20 cellular contexts compared by ENCODE assay signal in the genomic region with DNA sequence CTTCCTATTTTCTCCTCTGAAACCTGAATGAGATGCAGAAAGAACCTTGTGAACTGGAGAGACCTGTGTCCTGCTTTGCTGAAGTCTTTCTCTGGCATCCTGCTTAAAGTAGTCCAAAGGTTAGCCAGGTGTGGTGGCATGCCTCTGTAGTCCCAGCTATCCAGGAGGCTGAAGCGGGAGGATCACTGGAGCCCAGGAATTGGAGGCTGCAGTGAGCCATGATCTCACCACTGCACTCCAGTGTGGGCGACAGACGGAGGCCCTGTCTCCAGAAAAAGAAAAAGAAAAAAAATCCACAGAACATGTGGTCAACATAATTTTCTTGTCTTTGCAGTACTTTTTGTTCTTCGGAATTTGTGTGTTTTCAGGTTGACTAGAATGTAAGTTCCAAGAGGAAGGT. TPM values are rescaled to one million over a fixed set of nuclear protein-coding genes. Genes with fewer than 3 reads are reported as not detected.
DNase-seq lines count a peak whose midpoint lies in the region; ATAC-seq and TF ChIP-seq lines count a peak whose summit lies in the region.
"Had no signal": no experiment of that assay in that cellular context is flagged by ENCODE, and none has a peak within 500 bp of the region (broad histone marks: within the 10 kb centered on the region; RNA-seq: fewer than 3 reads in every experiment).

No MANE protein-coding gene starts in this region.

- H3K36me3 ChIP-seq in esophagus (ENCODE audit: control insufficient read depth in 2 of 2, insufficient read depth in 2 of 2, low read length in 1 of 2) (no peaks in the 10 kb centered on the region), prostate gland (no peaks in the 10 kb centered on the region)
- H3K36me3 ChIP-seq: HAP-1, ovary had no signal

- WGBS in esophagus, 2 donors: 93 to 95% methylated on average over 4 of the region's 4 CpGs
- 76% methylated on average over 4 of the region's 4 CpGs for WGBS in prostate gland

- CTCF ChIA-PET in activated CD4-positive, alpha-beta T cell treated with anti-CD3 and anti-CD28 coated beads, Interleukin-2, amount 10 ng/mL, durations not matched to agents 7 days and 5 days (lab: Charles Lee): interaction anchor here (0.5 to 0.7 kb wide), 2 partner anchors 212 to 408 kb away, joined by 3 to 4 read pairs; no protein-coding TSS in a partner anchor

- no peak for ATAC-seq in T-helper 17 cell
- no peak for ATAC-seq in GM21825 (IDR thresholded peaks at IDR 0.05; ENCODE audit: unreplicated experiment)
- ATAC-seq in HG03139 (IDR thresholded peaks at IDR 0.05; ENCODE audit: unreplicated experiment): no peak
- ATAC-seq: stimulated activated memory B cell treated with anti-CD40 and anti-IgM and Interleukin-4, amounts not matched to agents 10 μg/mL and 1 μg/mL and 100 μg/mL, for 72 hours had no signal

- no peak overlapping the region for H3K27ac Mint-ChIP-seq in activated CD4-positive, alpha-beta T cell treated with anti-CD3 and anti-CD28 coated beads, Interleukin-2, amount 10 ng/mL, durations not matched to agents 7 days and 5 days
- no peak overlapping the region for H3K27ac Mint-ChIP-seq in T-helper 17 cell
- H3K27ac Mint-ChIP-seq: stimulated activated memory B cell treated with anti-CD40 and anti-IgM and Interleukin-4, amounts not matched to agents 10 μg/mL and 1 μg/mL and 100 μg/mL, for 72 hours had no signal

- H3K4me1 ChIP-seq in esophagus (ENCODE audit: control insufficient read depth in 2 of 2, insufficient read depth in 2 of 2, low read length in 1 of 2) (peaks cover 2 to 9% of the 10 kb centered on the region in 2 donors), prostate gland (replicated peaks) (peaks cover 7% of the 10 kb centered on the region)

- TF ChIP-seq CTCF in prostate gland (IDR thresholded peaks at IDR 0.05): no peak

- no peaks in the 10 kb centered on the region for H3K27me3 ChIP-seq in esophagus (ENCODE audit: control insufficient read depth in 1 of 2, insufficient read depth in 2 of 2, low read length in 2 of 2)
- no peaks in the 10 kb centered on the region for H3K27me3 ChIP-seq in prostate gland (replicated peaks; ENCODE audit: insufficient read depth)
- H3K27me3 ChIP-seq: ovary had no signal

- POLR2A ChIA-PET in activated CD4-positive, alpha-beta T cell treated with anti-CD3 and anti-CD28 coated beads, Interleukin-2, amount 10 ng/mL, durations not matched to agents 7 days and 5 days (lab: Charles Lee): no interaction called here

- H3K36me3 Mint-ChIP-seq in activated CD4-positive, alpha-beta T cell treated with anti-CD3 and anti-CD28 coated beads, Interleukin-2, amount 10 ng/mL, durations not matched to agents 7 days and 5 days (ENCODE audit: low read depth): no peaks in the 10 kb centered on the region
- no peaks in the 10 kb centered on the region for H3K36me3 Mint-ChIP-seq in T-helper 17 cell (ENCODE audit: low read depth)
- H3K36me3 Mint-ChIP-seq: stimulated activated memory B cell treated with anti-CD40 and anti-IgM and Interleukin-4, amounts not matched to agents 10 μg/mL and 1 μg/mL and 100 μg/mL, for 72 hours had no signal

- H3K4me3 Mint-ChIP-seq in activated CD4-positive, alpha-beta T cell treated with anti-CD3 and anti-CD28 coated beads, Interleukin-2, amount 10 ng/mL, durations not matched to agents 7 days and 5 days: peak overlapping the region; percentile 52
- H3K4me3 Mint-ChIP-seq in T-helper 17 cell: peak overlapping the region; percentile 85

- no peaks in the 10 kb centered on the region for H3K9me3 Mint-ChIP-seq in activated CD4-positive, alpha-beta T cell treated with anti-CD3 and anti-CD28 coated beads, Interleukin-2, amount 10 ng/mL, durations not matched to agents 7 days and 5 days
- H3K9me3 Mint-ChIP-seq: stimulated activated memory B cell treated with anti-CD40 and anti-IgM and Interleukin-4, amounts not matched to agents 10 μg/mL and 1 μg/mL and 100 μg/mL, for 72 hours had no signal

- intact Hi-C loops in prostate gland (cut with DNase I): loop anchor here (5.0 to 10.0 kb wide), 2 partner anchors 82 to 174 kb away; no protein-coding TSS in a partner anchor

- no peak for TF ChIP-seq POLR2A in prostate gland (IDR thresholded peaks at IDR 0.05)

- H3K4me3 ChIP-seq in esophagus (ENCODE audit: low read depth in 1 of 2, low read length in 2 of 2): no peak overlapping the region
- no peak overlapping the region for H3K4me3 ChIP-seq in prostate gland
- H3K4me3 ChIP-seq: HAP-1 had no signal

- no peak for DNase-seq in activated CD4-positive, alpha-beta T cell treated with anti-CD3 and anti-CD28 coated beads, Interleukin-2, amount 10 ng/mL, durations not matched to agents 7 days and 5 days
- DNase-seq in activated CD4-positive, alpha-beta T cell treated with anti-CD3 and anti-CD28 coated beads for 4 hours: no peak
- DNase-seq in T-helper 17 cell: no peak
- no peak for DNase-seq in prostate gland (ENCODE audit: low spot score)
- DNase-seq in glomerular visceral epithelial cell (ENCODE audit: extremely low spot score): no peak
- DNase-seq: activated CD4-positive, alpha-beta T cell treated with anti-CD3 and anti-CD28 coated beads for 1 hour; activated CD8-positive, alpha-beta memory T cell treated with anti-CD3 and anti-CD28 coated beads, Interleukin-2, amount 50 U/mL, for 48 hours; islet precursor cell; NCI-H2081 had no signal

- H3K27ac ChIP-seq in esophagus (ENCODE audit: low read depth in 2 of 2, low read length in 1 of 2) (peak overlapping the region; percentile 86 to 90), prostate gland (peak overlapping the region; percentile 67 to 71)

- peaks cover 2% of the 10 kb centered on the region for H3K9me3 ChIP-seq in T-helper 17 cell (ENCODE audit: control insufficient read depth, low read length, poor library complexity, severe bottlenecking)
- no peaks in the 10 kb centered on the region for H3K9me3 ChIP-seq in esophagus (ENCODE audit: control insufficient read depth in 2 of 2, insufficient read depth in 1 of 2, low read depth in 1 of 2, low read length in 1 of 2)
- H3K9me3 ChIP-seq in prostate gland: no peaks in the 10 kb centered on the region
- H3K9me3 ChIP-seq: A549, HAP-1, ovary had no signal

- H3K27me3 Mint-ChIP-seq in activated CD4-positive, alpha-beta T cell treated with anti-CD3 and anti-CD28 coated beads, Interleukin-2, amount 10 ng/mL, durations not matched to agents 7 days and 5 days: peaks cover 66% of the 10 kb centered on the region
- peaks cover 20% of the 10 kb centered on the region for H3K27me3 Mint-ChIP-seq in T-helper 17 cell

- peaks cover 21% of the 10 kb centered on the region for H3K4me1 Mint-ChIP-seq in activated CD4-positive, alpha-beta T cell treated with anti-CD3 and anti-CD28 coated beads, Interleukin-2, amount 10 ng/mL, durations not matched to agents 7 days and 5 days
- peaks cover 23% of the 10 kb centered on the region for H3K4me1 Mint-ChIP-seq in T-helper 17 cell

RNA-seq across cellular contexts. Expression of a gene that starts 2.3 kb away (rescaled TPM):
- total RNA-seq in activated CD4-positive, alpha-beta T cell treated with anti-CD3 and anti-CD28 coated beads, Interleukin-2, amount 10 ng/mL, durations not matched to agents 7 days and 5 days: under 1 TPM in 1 of 2 experiments, not detected in 1; 0.15 TPM
- under 1 TPM; 0.15 to 0.26 TPM for total RNA-seq in T-helper 17 cell
- polyA plus RNA-seq in esophagus: 10 to 100 TPM; 29.1 to 31.4 TPM
- total RNA-seq in prostate gland: 10 to 100 TPM; 19.3 to 49.0 TPM

RNA-seq across cellular contexts. Expression of a gene that starts 8.9 kb away (rescaled TPM):
- not detected for total RNA-seq in activated CD4-positive, alpha-beta T cell treated with anti-CD3 and anti-CD28 coated beads, Interleukin-2, amount 10 ng/mL, durations not matched to agents 7 days and 5 days
- not detected for total RNA-seq in T-helper 17 cell
- polyA plus RNA-seq in esophagus: under 1 TPM; 0.13 to 0.26 TPM
- 1 to 10 TPM in 1 of 2 donors, under 1 TPM in 1; 0.36 to 1.4 TPM for total RNA-seq in prostate gland
- total RNA-seq: IMR-90, mesenteric fat pad, RPMI7951, urinary bladder had no signal
- polyA plus RNA-seq: A549, IMR-90, urinary bladder had no signal

Comparison
In these comparisons a context has a peak if more than half of its experiments do, and no peak if none do; other contexts are left out.
1. RNA of a gene that starts 2.3 kb away (total RNA-seq): 19.3 to 49.0 TPM in prostate gland; 0.15 to 0.26 TPM in T-helper 17 cell and 0.15 TPM in activated CD4-positive, alpha-beta T cell treated with anti-CD3 and anti-CD28 coated beads, Interleukin-2, amount 10 ng/mL, durations not matched to agents 7 days and 5 days; every median in the first group is over 10 times any median in the second.